In the genomic region with DNA sequence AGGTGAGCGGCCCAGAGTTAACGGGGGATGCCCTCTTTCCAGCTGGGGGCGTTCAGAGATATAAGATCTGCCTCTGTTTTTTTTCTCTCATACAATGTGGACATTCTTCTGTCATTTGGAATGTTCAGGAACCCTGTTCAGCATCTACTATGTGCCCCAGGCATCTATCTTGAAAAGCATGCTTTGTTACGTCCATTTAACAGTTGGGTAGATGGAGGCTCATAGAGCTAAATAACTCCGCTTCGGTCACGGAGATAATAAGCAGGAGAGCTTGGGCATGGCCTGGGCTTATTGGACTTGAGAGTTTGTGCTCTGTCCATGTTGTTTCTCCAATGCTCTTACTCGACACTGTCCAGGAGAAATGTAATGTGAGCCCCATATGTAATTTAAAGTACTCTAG, we compare ENCODE assay signal across 19 cellular contexts. TPM values are rescaled to one million over a fixed set of nuclear protein-coding genes. Genes with fewer than 3 reads are reported as not detected.
DNase-seq lines count a peak whose midpoint lies in the region; ATAC-seq and TF ChIP-seq lines count a peak whose summit lies in the region.
"Had no signal": no experiment of that assay in that cellular context is flagged by ENCODE, and none has a peak within 500 bp of the region (broad histone marks: within the 10 kb centered on the region; RNA-seq: fewer than 3 reads in every experiment).

No MANE protein-coding gene starts in this region.

- TF ChIP-seq EP300 in upper lobe of left lung (IDR thresholded peaks at IDR 0.05) = no peak

- no peak overlapping the region for H3K9ac ChIP-seq in endodermal cell (ENCODE audit: extremely low read depth, low read length, poor library complexity, severe bottlenecking)
- H3K9ac ChIP-seq: GM23248 had no signal

- H3K4me3 ChIP-seq in right cardiac atrium (ENCODE audit: low read length) = peak overlapping the region; percentile 36
- peak overlapping the region; percentile 48 for H3K4me3 ChIP-seq in endodermal cell (ENCODE audit: low read length)
- H3K4me3 ChIP-seq in muscle layer of duodenum (ENCODE audit: low read depth in 1 of 2, low read length in 2 of 2) = no peak overlapping the region
- H3K4me3 ChIP-seq in upper lobe of left lung = no peak overlapping the region
- H3K4me3 ChIP-seq: GM23248 had no signal

- no peak for TF ChIP-seq CTCF in endodermal cell (conservative IDR thresholded peaks at IDR 0.05)
- no peak for TF ChIP-seq CTCF in upper lobe of left lung (IDR thresholded peaks at IDR 0.05)

- TF ChIP-seq POLR2A in upper lobe of left lung (IDR thresholded peaks at IDR 0.05) = no peak

- intact Hi-C loops in right cardiac atrium (cut with DNase I) = loop anchor here in 1 of 4 donors (10.0 kb wide), 1 partner anchor 80 kb away; a partner anchor contains a TSS
- intact Hi-C loops in left ventricle myocardium superior (cut with micrococcal nuclease) = no loop called here

- peak overlapping the region; percentile 88 for H3K27ac ChIP-seq in right cardiac atrium (ENCODE audit: low read length)
- H3K27ac ChIP-seq in endodermal cell (ENCODE audit: low read depth, low read length) = no peak overlapping the region
- H3K27ac ChIP-seq in muscle layer of duodenum (ENCODE audit: low read length) = peak overlapping the region; percentile 1
- peak overlapping the region; percentile 12 to 79 (median 56) for H3K27ac ChIP-seq in upper lobe of left lung
- H3K27ac ChIP-seq: GM23248 had no signal

- peaks cover 20% of the 10 kb centered on the region for H3K4me1 Mint-ChIP-seq in endodermal cell

- H3K36me3 Mint-ChIP-seq in endodermal cell (ENCODE audit: low read depth) = peaks cover 34% of the 10 kb centered on the region

- H3K4me1 ChIP-seq in right cardiac atrium (ENCODE audit: control insufficient read depth, insufficient read depth, low read length) (peaks cover 2% of the 10 kb centered on the region), endodermal cell (ENCODE audit: control insufficient read depth, insufficient read depth, low read length) (peaks cover 17% of the 10 kb centered on the region), muscle layer of duodenum (ENCODE audit: control insufficient read depth in 1 of 2, insufficient read depth in 2 of 2, low read length in 2 of 2) (no peaks in the 10 kb centered on the region), upper lobe of left lung (peaks cover 15 to 51% (median 32%) of the 10 kb centered on the region in 4 donors)

- no peak overlapping the region for H3K27ac Mint-ChIP-seq in endodermal cell
- H3K27ac Mint-ChIP-seq: CD8-positive, alpha-beta T cell had no signal

- no peak for DNase-seq in right cardiac atrium
- DNase-seq in left ventricle myocardium superior = no peak
- no peak for DNase-seq in endodermal cell
- DNase-seq in upper lobe of left lung = no peak
- no peak for DNase-seq in NK-92 (lab: John Stamatoyannopoulos, UW; ENCODE audit: unreplicated experiment)
- no peak for DNase-seq in NCI-H187 treated with DMSO at 0.1 percent for 48 hours (lab: John Stamatoyannopoulos, UW)
- DNase-seq: ACHN; CD8-positive, alpha-beta T cell; DND-41; GDM1; GM23248; NCI-H1694; NCI-H345; NCI-H526 treated with DMSO at 0.1 percent for 48 hours; SHP77 had no signal

- H3K4me3 Mint-ChIP-seq in endodermal cell = no peak overlapping the region
- H3K4me3 Mint-ChIP-seq: CD8-positive, alpha-beta T cell had no signal

- H3K36me3 ChIP-seq in endodermal cell (ENCODE audit: control insufficient read depth, insufficient read depth, low read length) (peaks cover 26% of the 10 kb centered on the region), muscle layer of duodenum (ENCODE audit: control insufficient read depth in 1 of 2, insufficient read depth in 2 of 2, low read length in 2 of 2) (peaks cover 15 to 31% of the 10 kb centered on the region in 2 donors), upper lobe of left lung (peaks cover 0 to 27% (median 3%) of the 10 kb centered on the region in 4 donors)

- no peaks in the 10 kb centered on the region for H3K27me3 Mint-ChIP-seq in endodermal cell (ENCODE audit: insufficient read depth)

- WGBS in right cardiac atrium = 69% methylated on average over 8 of the region's 8 CpGs
- 91 to 92% methylated on average over 7 of the region's 8 CpGs for whole genome bisulfite sequencing in endodermal cell (ENCODE audit: insufficient coverage in 1 of 2, insufficient read length in 1 of 2), 2 experiments
- 85 to 93% methylated on average over 8 of the region's 8 CpGs for WGBS in upper lobe of left lung, 2 donors

- H3K27me3 ChIP-seq in right cardiac atrium (ENCODE audit: control insufficient read depth, insufficient read depth) (no peaks in the 10 kb centered on the region), endodermal cell (ENCODE audit: control insufficient read depth, insufficient read depth, low read length, poor library complexity, severe bottlenecking) (no peaks in the 10 kb centered on the region), muscle layer of duodenum (ENCODE audit: low read depth, low read length) (no peaks in the 10 kb centered on the region), upper lobe of left lung (no peaks in the 10 kb centered on the region)

- H3K9me3 ChIP-seq in right cardiac atrium (ENCODE audit: control insufficient read depth, low read length) (no peaks in the 10 kb centered on the region), endodermal cell (ENCODE audit: control insufficient read depth, low read length) (no peaks in the 10 kb centered on the region), muscle layer of duodenum (ENCODE audit: control insufficient read depth in 1 of 2, low read length in 2 of 2) (no peaks in the 10 kb centered on the region), upper lobe of left lung (no peaks in the 10 kb centered on the region)

- no peaks in the 10 kb centered on the region for H3K9me3 Mint-ChIP-seq in endodermal cell
- H3K9me3 Mint-ChIP-seq: CD8-positive, alpha-beta T cell had no signal

- ATAC-seq in right cardiac atrium (no peak), left ventricle myocardium superior (no peak), upper lobe of left lung (ENCODE audit: low FRiP score in 2 of 2) (no peak), HG02884 (IDR thresholded peaks at IDR 0.05; ENCODE audit: unreplicated experiment) (no peak)
- ATAC-seq: CD8-positive, alpha-beta T cell; Panc1 had no signal

RNA-seq across cellular contexts. Expression of a gene that starts 6.1 kb away (rescaled TPM):
- total RNA-seq in right cardiac atrium = 10 to 100 TPM; 44.1 to 55.7 (median 47.4) TPM
- polyA plus RNA-seq in right cardiac atrium = 38.9 TPM
- 6.1 TPM for total RNA-seq in left ventricle myocardium superior
- total RNA-seq in endodermal cell = 10 to 100 TPM; 15.5 to 17.4 TPM
- polyA plus RNA-seq in endodermal cell (2013, experiment 1 of 2) = 6.9 TPM
- polyA plus RNA-seq in endodermal cell (2013, experiment 2 of 2) = 6.6 TPM
- total RNA-seq in upper lobe of left lung = 10 to 100 TPM in 2 of 6 donors, 1 to 10 TPM in 4; 5.8 to 13.2 (median 7.8) TPM

RNA-seq across cellular contexts. Expression of a gene that starts 14.5 kb away (rescaled TPM):
- total RNA-seq in right cardiac atrium (1 to 10 TPM in 1 of 4 donors, under 1 TPM in 3; 0.26 to 1.1 (median 0.44) TPM), left ventricle myocardium superior (0.22 TPM), endodermal cell (under 1 TPM; 0.07 to 0.13 TPM), upper lobe of left lung (under 1 TPM in 5 of 6 donors, not detected in 1; under 0.01 to 0.59 (median 0.17) TPM)
- polyA plus RNA-seq in right cardiac atrium = 0.18 TPM
- polyA plus RNA-seq in endodermal cell (2013, experiment 1 of 2) = 0.11 TPM
- polyA plus RNA-seq in endodermal cell (2013, experiment 2 of 2) = 0.08 TPM
- total RNA-seq: CD8-positive, alpha-beta T cell; GM23248; M059J had no signal
- polyA plus RNA-seq: GM23248 had no signal

RNA-seq across cellular contexts. Expression of a gene that starts 39.6 kb away (rescaled TPM):
- 100 to 1,000 TPM in 1 of 4 donors, 10 to 100 TPM in 2, 1 to 10 TPM in 1; 3.1 to 103 (median 36.3) TPM for total RNA-seq in right cardiac atrium
- polyA plus RNA-seq in right cardiac atrium = 13.2 TPM
- total RNA-seq in left ventricle myocardium superior = 80.3 TPM
- 1 to 10 TPM; 3.9 to 9.5 TPM for total RNA-seq in endodermal cell
- polyA plus RNA-seq in endodermal cell (2013, experiment 1 of 2) = 15.7 TPM
- 11.9 TPM for polyA plus RNA-seq in endodermal cell (2013, experiment 2 of 2)
- total RNA-seq in upper lobe of left lung = 100 to 1,000 TPM in 1 of 6 donors, 10 to 100 TPM in 5; 13.7 to 132 (median 40.0) TPM
- total RNA-seq: CD8-positive, alpha-beta T cell; GM23248; M059J had no signal
- polyA plus RNA-seq: GM23248 had no signal

RNA-seq across cellular contexts. Expression of a gene that starts 48.4 kb away (rescaled TPM):
- total RNA-seq in right cardiac atrium = 10 to 100 TPM; 13.2 to 25.3 (median 15.8) TPM
- polyA plus RNA-seq in right cardiac atrium = 38.7 TPM
- total RNA-seq in left ventricle myocardium superior = 94.9 TPM
- under 1 TPM in 1 of 2 donors, not detected in 1; 0.69 TPM for total RNA-seq in endodermal cell
- polyA plus RNA-seq in endodermal cell (2013, experiment 1 of 2) = 0.21 TPM
- polyA plus RNA-seq in endodermal cell (2013, experiment 2 of 2) = not detected
- total RNA-seq in upper lobe of left lung = 1 to 10 TPM in 2 of 6 donors, under 1 TPM in 1, not detected in 3; 0.76 to 2.2 (median 1.4) TPM
- total RNA-seq: CD8-positive, alpha-beta T cell; GM23248; M059J had no signal
- polyA plus RNA-seq: GM23248 had no signal

Comparison
In these comparisons a context has a peak if more than half of its experiments do, and no peak if none do; other contexts are left out.
1. H3K4me3 ChIP-seq: peak in right cardiac atrium (single experiment) and endodermal cell (single experiment); none in muscle layer of duodenum (0 of 2) and upper lobe of left lung (0 of 4).